35 cellular contexts compared by ENCODE assay signal in genomic region chr18:78153362-78153761, GRCh38.
"Had no signal": no experiment of that assay in that cellular context is flagged by ENCODE, and none has a peak within 500 bp of the region (broad histone marks: within the 10 kb centered on the region; RNA-seq: fewer than 3 reads in every experiment).

No MANE protein-coding gene starts in this region.

- H3K36me3 ChIP-seq: MG63 had no signal

- H3K27me3 ChIP-seq: MG63 had no signal

- H3K9me3 ChIP-seq: MG63 had no signal

- H3K4me3 ChIP-seq: MG63 had no signal

- H3K9ac ChIP-seq: KMS-11 had no signal

- DNase-seq: Karpas-422, Kasumi-1, KBM-7, KG1, MG63, MM.1S, MV-4-11, NCI-H1048, NCI-H1092, NCI-H1092 treated with DMSO at 0.1 percent for 48 hours, NCI-H1105, NCI-H1105 treated with DMSO at 0.1 percent for 48 hours, NCI-H1417, NCI-H1417 treated with DMSO at 0.1 percent for 48 hours, NCI-H1436, NCI-H1436 treated with DMSO at 0.1 percent for 48 hours, NCI-H146, NCI-H1694, NCI-H1694 treated with DMSO at 0.1 percent for 48 hours, NCI-H187, NCI-H187 treated with DMSO at 0.1 percent for 48 hours, NCI-H1930, NCI-H2029, NCI-H2029 treated with DMSO at 0.1 percent for 48 hours, NCI-H2081, NCI-H2081 treated with DMSO at 0.1 percent for 48 hours, NCI-H2107, NCI-H2171, NCI-H2171 treated with DMSO at 0.1 percent for 48 hours, NCI-H2227 treated with DMSO at 0.1 percent for 48 hours, NCI-H226, NCI-H345, NCI-H446, NCI-H446 treated with DMSO at 0.1 percent for 48 hours had no signal

- H3K27ac ChIP-seq: KMS-11 had no signal

- H3K4me2 ChIP-seq: KMS-11 had no signal
